Comparison of ENCODE assay signal across 8 cellular contexts in the genomic region with DNA sequence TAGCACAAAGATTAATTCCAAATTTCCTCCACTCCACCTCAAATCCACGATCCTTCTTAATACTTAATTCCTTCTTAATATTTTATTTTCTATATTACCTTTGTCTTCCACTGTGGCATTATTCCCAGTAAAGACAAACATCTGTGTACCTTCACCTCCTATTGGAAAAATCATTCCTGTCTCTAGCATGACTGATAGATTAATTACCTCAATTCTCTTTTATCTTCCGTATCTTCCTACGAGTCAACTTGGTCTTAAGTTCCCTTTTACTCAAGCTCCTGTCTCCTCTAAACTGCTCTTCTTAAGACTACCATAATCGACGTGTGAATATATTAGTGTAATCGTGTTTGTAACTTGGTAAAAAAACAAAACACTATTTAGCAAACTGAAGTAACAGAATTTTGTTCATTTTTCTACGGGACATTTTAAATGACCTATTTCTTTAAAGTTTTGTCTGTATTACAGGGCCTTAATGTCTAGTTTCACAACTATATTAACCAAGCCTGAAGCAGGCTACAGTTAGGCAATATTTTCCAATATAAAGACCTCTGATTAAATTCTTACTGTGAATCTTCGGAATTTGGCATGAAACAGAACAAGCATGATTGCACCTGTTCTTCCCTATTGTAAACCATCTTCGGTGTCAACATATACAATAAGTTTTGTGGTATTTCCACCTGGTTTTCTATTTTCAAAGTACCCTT. TPM values are rescaled to one million over a fixed set of nuclear protein-coding genes. Genes with fewer than 3 reads are reported as not detected.
DNase-seq lines count a peak whose midpoint lies in the region; ATAC-seq lines count a peak whose summit lies in the region.

No MANE protein-coding gene starts in this region.

- no peak for ATAC-seq in activated T-cell treated with anti-CD3 and anti-CD28 coated beads, Interleukin-2, amount 50 U/mL, for 72 hours (replicated peaks in 1 of 2)
- ATAC-seq in HG03442 (IDR thresholded peaks at IDR 0.05; ENCODE audit: unreplicated experiment): no peak

- POLR2A ChIA-PET in activated CD4-positive, alpha-beta memory T cell treated with anti-CD3 and anti-CD28 coated beads for 36 hours (lab: Charles Lee): no interaction called here

- H3K4me3 ChIP-seq in iPS-20b (ENCODE audit: low read length): peak overlapping the region; percentile 84

- H3K9ac ChIP-seq in iPS-20b (ENCODE audit: low read depth, low read length): peak overlapping the region; percentile 83; the same call in 1 of the 2 replicates

- no peaks in the 10 kb centered on the region for H3K27me3 ChIP-seq in iPS-20b (ENCODE audit: insufficient read depth, low read length)

- peaks cover 4% of the 10 kb centered on the region; the same call in 1 of the 2 replicates for H3K4me1 ChIP-seq in iPS-20b (ENCODE audit: insufficient read depth, low read length)

- no peaks in the 10 kb centered on the region for H3K27me3 Mint-ChIP-seq in activated T-cell treated with anti-CD3 and anti-CD28 coated beads, Interleukin-2, amount 50 U/mL, for 72 hours (ENCODE audit: low read depth)
- H3K27me3 Mint-ChIP-seq in activated CD4-positive, alpha-beta memory T cell treated with anti-CD3 and anti-CD28 coated beads for 36 hours: no peaks in the 10 kb centered on the region

- peaks cover 4% of the 10 kb centered on the region; the same call in 1 of the 2 replicates for H3K36me3 ChIP-seq in iPS-20b (ENCODE audit: insufficient read depth, low read depth, low read length)

- H3K4me3 Mint-ChIP-seq in activated T-cell treated with anti-CD3 and anti-CD28 coated beads, Interleukin-2, amount 50 U/mL, for 72 hours: peak overlapping the region; percentile 96
- peak overlapping the region; percentile 87 for H3K4me3 Mint-ChIP-seq in activated CD4-positive, alpha-beta memory T cell treated with anti-CD3 and anti-CD28 coated beads for 36 hours

- peaks cover 3% of the 10 kb centered on the region; the same call in 1 of the 2 replicates for H3K9me3 ChIP-seq in iPS-20b (ENCODE audit: insufficient read depth, low read depth, low read length)

- CTCF ChIA-PET in activated CD4-positive, alpha-beta memory T cell treated with anti-CD3 and anti-CD28 coated beads for 36 hours (lab: Charles Lee): no interaction called here

- H3K27ac ChIP-seq in iPS-20b (ENCODE audit: low read length) (peak overlapping the region; percentile 54), substantia nigra (ENCODE audit: low read depth, low read length, poor library complexity, severe bottlenecking) (peak overlapping the region; percentile 88)

- no peak for DNase-seq in activated T-cell treated with anti-CD3 and anti-CD28 coated beads, Interleukin-2, amount 50 U/mL, for 72 hours
- DNase-seq in activated T-cell treated with anti-CD3 and anti-CD28 coated beads for 4 hours (no peak), substantia nigra (lab: John Stamatoyannopoulos, UW) (no peak), globus pallidus (ENCODE audit: low spot score) (no peak), midbrain (lab: John Stamatoyannopoulos, UW) (no peak)
- no peak for DNase-seq in activated CD4-positive, alpha-beta memory T cell treated with anti-CD3 and anti-CD28 coated beads for 36 hours

- H3K36me3 Mint-ChIP-seq in activated T-cell treated with anti-CD3 and anti-CD28 coated beads, Interleukin-2, amount 50 U/mL, for 72 hours (ENCODE audit: insufficient read depth in 2 of 2): peaks cover 9 to 18% of the 10 kb centered on the region in 2 donors
- H3K36me3 Mint-ChIP-seq in activated CD4-positive, alpha-beta memory T cell treated with anti-CD3 and anti-CD28 coated beads for 36 hours: peaks cover 23% of the 10 kb centered on the region

- intact Hi-C loops in activated CD4-positive, alpha-beta memory T cell treated with anti-CD3 and anti-CD28 coated beads for 36 hours (cut with micrococcal nuclease): loop anchor here (1.0 to 10.0 kb wide), 7 partner anchors 175 to 1991 kb away; a partner anchor contains a TSS

- peaks cover 3 to 4% of the 10 kb centered on the region in 2 donors for H3K9me3 Mint-ChIP-seq in activated T-cell treated with anti-CD3 and anti-CD28 coated beads, Interleukin-2, amount 50 U/mL, for 72 hours
- no peaks in the 10 kb centered on the region for H3K9me3 Mint-ChIP-seq in activated CD4-positive, alpha-beta memory T cell treated with anti-CD3 and anti-CD28 coated beads for 36 hours

- peaks cover 38% of the 10 kb centered on the region for H3K4me1 Mint-ChIP-seq in activated T-cell treated with anti-CD3 and anti-CD28 coated beads, Interleukin-2, amount 50 U/mL, for 72 hours (ENCODE audit: low read depth)
- H3K4me1 Mint-ChIP-seq in activated CD4-positive, alpha-beta memory T cell treated with anti-CD3 and anti-CD28 coated beads for 36 hours (ENCODE audit: low read depth): peaks cover 21% of the 10 kb centered on the region

- H3K27ac Mint-ChIP-seq in activated T-cell treated with anti-CD3 and anti-CD28 coated beads, Interleukin-2, amount 50 U/mL, for 72 hours: peak overlapping the region; percentile 92
- H3K27ac Mint-ChIP-seq in activated CD4-positive, alpha-beta memory T cell treated with anti-CD3 and anti-CD28 coated beads for 36 hours: peak overlapping the region; percentile 94

RNA-seq across cellular contexts. Expression of a gene that starts 1.1 kb away (rescaled TPM):
- total RNA-seq in activated T-cell treated with anti-CD3 and anti-CD28 coated beads, Interleukin-2, amount 50 U/mL, for 72 hours: 10 to 100 TPM; 28.5 to 31.2 TPM
- total RNA-seq in activated CD4-positive, alpha-beta memory T cell treated with anti-CD3 and anti-CD28 coated beads for 36 hours: 10 to 100 TPM; 21.7 to 22.0 TPM
